Comparison of ENCODE assay signal across 22 cellular contexts in the genomic region with DNA sequence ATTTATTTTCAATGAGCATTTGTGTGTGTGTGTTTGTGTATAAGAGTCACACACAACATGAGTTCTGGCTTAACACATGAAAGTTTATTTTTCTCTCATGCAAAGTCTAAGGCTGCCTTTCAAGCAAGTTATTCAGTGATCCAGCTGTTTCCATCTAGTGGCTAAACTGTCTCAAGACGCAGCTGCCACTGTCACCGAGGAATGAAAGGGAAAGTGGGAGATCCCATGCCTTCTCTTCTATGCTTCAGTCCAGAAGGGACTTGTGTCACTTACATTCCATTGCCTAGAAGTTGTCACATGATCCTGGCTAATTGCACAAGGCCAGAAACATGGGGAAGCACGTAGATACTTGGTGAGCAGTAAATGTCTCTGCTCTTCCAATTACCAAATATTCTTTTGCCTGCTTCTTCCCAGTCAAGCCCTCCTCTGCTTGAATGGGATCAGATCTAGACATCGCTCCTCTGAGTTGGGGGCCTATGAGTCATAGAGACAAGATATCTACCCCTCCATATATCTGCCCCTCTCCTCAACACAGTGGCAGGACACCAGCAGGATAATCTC. TPM values are rescaled to one million over a fixed set of nuclear protein-coding genes. Genes with fewer than 3 reads are reported as not detected.
DNase-seq lines count a peak whose midpoint lies in the region; ATAC-seq and TF ChIP-seq lines count a peak whose summit lies in the region.
"Had no signal": no experiment of that assay in that cellular context is flagged by ENCODE, and none has a peak within 500 bp of the region (broad histone marks: within the 10 kb centered on the region; RNA-seq: fewer than 3 reads in every experiment).

No MANE protein-coding gene starts in this region.

- H4K20me1 ChIP-seq in smooth muscle cell (ENCODE audit: low read depth) = no peaks in the 10 kb centered on the region

- H3K4me1 ChIP-seq in Caco-2 (0 out of 2 replicates have a peak, but pooled peaks cover 8% of the 10 kb centered on the region), smooth muscle cell (ENCODE audit: low read depth) (no peaks in the 10 kb centered on the region), tibial nerve (no peaks in the 10 kb centered on the region)
- H3K4me1 ChIP-seq: gastroesophageal sphincter had no signal

- TF ChIP-seq EP300 in tibial nerve (IDR thresholded peaks at IDR 0.05) = no peak

- peak overlapping the region; percentile 42 for H2AFZ ChIP-seq in smooth muscle cell (ENCODE audit: low read depth)

- no TSS peak for BruUV-seq in Caco-2 (replicated peaks; lab: Mats Ljungman, UMichigan)

- H3K27ac ChIP-seq in smooth muscle cell (ENCODE audit: low read depth) = no peak overlapping the region
- no peak overlapping the region for H3K27ac ChIP-seq in tibial nerve
- H3K27ac ChIP-seq: gastroesophageal sphincter had no signal

- TF ChIP-seq POLR2A in tibial nerve (IDR thresholded peaks at IDR 0.05) = no peak

- H3K4me3 ChIP-seq in Caco-2 (ENCODE audit: low read depth, low read length) = no peak overlapping the region
- no peak overlapping the region for H3K4me3 ChIP-seq in smooth muscle cell
- no peak overlapping the region for H3K4me3 ChIP-seq in tibial nerve
- H3K4me3 ChIP-seq: gastroesophageal sphincter had no signal

- no peaks in the 10 kb centered on the region for H3K4me1 Mint-ChIP-seq in Caco-2 (ENCODE audit: low read depth, unreplicated experiment)
- H3K4me1 Mint-ChIP-seq: activated naive CD8-positive, alpha-beta T cell treated with anti-CD3 and anti-CD28 coated beads, Interleukin-2, amount 10 ng/mL, durations not matched to agents 7 days and 5 days had no signal

- POLR2A ChIA-PET in Caco-2 (lab: Charles Lee) = no interaction called here

- DNase-seq in Caco-2 (peak; percentile 55 to 60), OCI-M1 (lab: John Stamatoyannopoulos, UW) (peak; percentile 1), fibroblast of peridontal ligament (ENCODE audit: extremely low read depth) (peak; percentile 37), smooth muscle cell (lab: John Stamatoyannopoulos, UW; ENCODE audit: unreplicated experiment) (no peak), Kasumi-1 (lab: John Stamatoyannopoulos, UW) (no peak), tibial nerve (ENCODE audit: low spot score in 2 of 2) (no peak)
- DNase-seq: activated CD4-positive, CD25-positive, alpha-beta regulatory T cell treated with anti-CD3 and anti-CD28 coated beads, Interleukin-2, amount 50 U/mL, for 72 hours; activated CD8-positive, alpha-beta memory T cell treated with anti-CD3 and anti-CD28 coated beads for 24 hours; activated naive CD8-positive, alpha-beta T cell treated with anti-CD3 and anti-CD28 coated beads, Interleukin-2, amount 10 ng/mL, durations not matched to agents 7 days and 5 days; HCEC 1CT; IMR-90; left colon; NCI-H187; NCI-H2227 treated with DMSO at 0.1 percent for 48 hours; nephron progenitor cell; SK-N-SH; stimulated activated CD4-positive, alpha-beta T cell treated with anti-CD3 and anti-CD28 coated beads, Interleukin-4, amount 100 ng/mL, for 4 hours; T1000 had no signal

- no peaks in the 10 kb centered on the region for H3K36me3 ChIP-seq in Caco-2 (ENCODE audit: control insufficient read depth, insufficient read depth, low read length)
- no peaks in the 10 kb centered on the region for H3K36me3 ChIP-seq in smooth muscle cell (ENCODE audit: low read depth)
- H3K36me3 ChIP-seq in tibial nerve = no peaks in the 10 kb centered on the region
- H3K36me3 ChIP-seq: gastroesophageal sphincter had no signal

- 59% methylated on average over 4 of the region's 4 CpGs for WGBS in smooth muscle cell (ENCODE audit: low lambda C conversion rate)
- WGBS in tibial nerve, 2 donors = 49 to 61% methylated on average over 4 of the region's 4 CpGs

- H3K27ac Mint-ChIP-seq in Caco-2 (ENCODE audit: unreplicated experiment) = no peak overlapping the region
- H3K27ac Mint-ChIP-seq: activated naive CD8-positive, alpha-beta T cell treated with anti-CD3 and anti-CD28 coated beads, Interleukin-2, amount 10 ng/mL, durations not matched to agents 7 days and 5 days; dendritic cell treated with granulocyte-macrophage colony-stimulating factor and Interleukin-4, amounts not matched to agents 40 ng/mL and 50 ng/mL, for 4 days; mesothelial cell of epicardium; nephron progenitor cell had no signal

- no peak overlapping the region for H3K9ac ChIP-seq in smooth muscle cell (ENCODE audit: low read depth)
- H3K9ac ChIP-seq: SK-N-SH had no signal

- H3K9me3 Mint-ChIP-seq in Caco-2 (ENCODE audit: unreplicated experiment) = no peaks in the 10 kb centered on the region
- H3K9me3 Mint-ChIP-seq: activated naive CD8-positive, alpha-beta T cell treated with anti-CD3 and anti-CD28 coated beads, Interleukin-2, amount 10 ng/mL, durations not matched to agents 7 days and 5 days; dendritic cell treated with granulocyte-macrophage colony-stimulating factor and Interleukin-4, amounts not matched to agents 40 ng/mL and 50 ng/mL, for 4 days; nephron progenitor cell had no signal

- H3K27me3 ChIP-seq in Caco-2 (replicated peaks; ENCODE audit: control insufficient read depth, insufficient read depth, low read length) (no peaks in the 10 kb centered on the region), smooth muscle cell (ENCODE audit: low read depth) (no peaks in the 10 kb centered on the region), tibial nerve (no peaks in the 10 kb centered on the region)

- TF ChIP-seq CTCF in Caco-2 (IDR thresholded peaks at IDR 0.05; ENCODE audit: insufficient read depth in 1 of 2, low read depth in 1 of 2, low read length in 1 of 2, severe bottlenecking in 1 of 2, unreplicated experiment in 1 of 2) (peak; percentile 41 to 42), smooth muscle cell (IDR thresholded peaks at IDR 0.05; ENCODE audit: borderline replicate concordance, insufficient read depth, poor library complexity, severe bottlenecking) (no peak), tibial nerve (IDR thresholded peaks at IDR 0.05) (no peak)

- no peaks in the 10 kb centered on the region for H3K36me3 Mint-ChIP-seq in Caco-2 (ENCODE audit: insufficient read depth, unreplicated experiment)
- H3K36me3 Mint-ChIP-seq: activated naive CD8-positive, alpha-beta T cell treated with anti-CD3 and anti-CD28 coated beads, Interleukin-2, amount 10 ng/mL, durations not matched to agents 7 days and 5 days; mesothelial cell of epicardium had no signal

- ATAC-seq in HG02678 (IDR thresholded peaks at IDR 0.05; ENCODE audit: unreplicated experiment) = no peak
- ATAC-seq: gastroesophageal sphincter, left colon had no signal

- no peak overlapping the region for H3K4me2 ChIP-seq in smooth muscle cell
- H3K4me2 ChIP-seq: SK-N-SH had no signal

- CTCF ChIA-PET in Caco-2 (lab: Charles Lee) = interaction anchor here (1.0 kb wide), 1 partner anchor 344 kb away, joined by 3 read pairs; no protein-coding TSS in a partner anchor

- intact Hi-C loops in Caco-2 (cut with micrococcal nuclease; ENCODE audit: unreplicated experiment) = loop anchor here (2.0 kb wide), 1 partner anchor 215 kb away; no protein-coding TSS in a partner anchor

- no peaks in the 10 kb centered on the region for H3F3A ChIP-seq in smooth muscle cell (ENCODE audit: low read depth)

- no peak overlapping the region for H3K4me3 Mint-ChIP-seq in Caco-2 (ENCODE audit: unreplicated experiment)
- H3K4me3 Mint-ChIP-seq: activated naive CD8-positive, alpha-beta T cell treated with anti-CD3 and anti-CD28 coated beads, Interleukin-2, amount 10 ng/mL, durations not matched to agents 7 days and 5 days; dendritic cell treated with granulocyte-macrophage colony-stimulating factor and Interleukin-4, amounts not matched to agents 40 ng/mL and 50 ng/mL, for 4 days; mesothelial cell of epicardium; nephron progenitor cell had no signal

- no peaks in the 10 kb centered on the region for H3K79me2 ChIP-seq in smooth muscle cell (ENCODE audit: low read depth)

- no peaks in the 10 kb centered on the region for H3K27me3 Mint-ChIP-seq in Caco-2 (ENCODE audit: insufficient read depth, unreplicated experiment)
- H3K27me3 Mint-ChIP-seq: activated naive CD8-positive, alpha-beta T cell treated with anti-CD3 and anti-CD28 coated beads, Interleukin-2, amount 10 ng/mL, durations not matched to agents 7 days and 5 days; dendritic cell treated with granulocyte-macrophage colony-stimulating factor and Interleukin-4, amounts not matched to agents 40 ng/mL and 50 ng/mL, for 4 days had no signal

- no peaks in the 10 kb centered on the region for H3K9me3 ChIP-seq in Caco-2
- no peaks in the 10 kb centered on the region for H3K9me3 ChIP-seq in smooth muscle cell (replicated peaks; ENCODE audit: low read depth)
- H3K9me3 ChIP-seq in tibial nerve = no peaks in the 10 kb centered on the region
- H3K9me3 ChIP-seq: gastroesophageal sphincter, SK-N-SH had no signal

RNA-seq across cellular contexts. Expression of a gene that starts 30.4 kb away (rescaled TPM):
- 2.0 and 2.1 TPM in 2 replicates for total RNA-seq in Caco-2 (2022)
- total RNA-seq in smooth muscle cell = 19.4 and 25.4 TPM in 2 replicates
- 21.4 and 29.5 TPM in 2 replicates for polyA plus RNA-seq in smooth muscle cell
- 10 to 100 TPM; 16.6 to 39.0 (median 20.2) TPM for total RNA-seq in tibial nerve
- total RNA-seq: activated naive CD8-positive, alpha-beta T cell treated with anti-CD3 and anti-CD28 coated beads, Interleukin-2, amount 10 ng/mL, durations not matched to agents 7 days and 5 days had no signal

Comparison
In these comparisons a context has a peak if more than half of its experiments do, and no peak if none do; other contexts are left out.
1. DNase-seq: peak in Caco-2 (2 of 2), OCI-M1 (single experiment) and fibroblast of peridontal ligament (single experiment); none in smooth muscle cell (single experiment), Kasumi-1 (0 of 2) and tibial nerve (0 of 2).
2. CTCF ChIP-seq: peak in Caco-2 (2 of 2); none in smooth muscle cell (single experiment) and tibial nerve (0 of 5).